In the genomic region with DNA sequence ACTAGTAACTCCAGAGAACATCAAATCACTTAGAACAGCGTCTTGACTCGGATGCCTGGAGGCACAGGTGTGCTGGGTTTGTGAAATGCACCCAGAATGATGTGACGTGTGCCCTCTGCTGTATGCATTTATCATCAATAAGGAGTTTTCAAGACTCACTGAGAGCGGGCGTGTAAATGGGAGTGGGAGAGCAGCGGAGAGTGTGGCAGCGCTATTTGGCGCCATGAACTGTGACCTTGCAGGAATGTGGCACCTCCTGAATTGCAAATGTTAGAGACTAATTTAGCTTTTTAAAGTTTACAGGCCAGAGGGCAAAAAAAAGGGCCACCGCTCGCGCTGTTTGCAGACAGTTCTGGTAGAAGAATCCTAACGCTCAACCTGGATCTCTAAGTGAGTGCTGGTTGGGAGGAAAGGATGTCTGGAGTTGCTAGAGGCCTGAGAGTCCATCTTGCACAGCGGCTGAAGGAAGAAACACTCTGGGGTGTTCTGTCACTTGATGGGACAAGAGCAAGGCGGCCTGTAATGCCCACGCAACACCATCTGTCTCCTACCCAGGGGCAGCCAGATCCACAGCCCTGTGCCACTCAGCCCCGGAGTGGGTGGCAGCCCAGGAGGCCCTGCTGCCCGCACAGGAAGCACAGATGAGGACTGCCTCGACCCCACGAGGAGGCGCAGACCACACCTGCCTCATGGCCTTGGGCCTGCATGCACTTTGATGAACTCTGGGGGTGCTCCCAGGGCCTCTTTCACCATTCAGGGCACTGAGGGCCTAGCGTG, we compare ENCODE assay signal across 14 cellular contexts. TPM values are rescaled to one million over a fixed set of nuclear protein-coding genes. Genes with fewer than 3 reads are reported as not detected.
DNase-seq lines count a peak whose midpoint lies in the region; ATAC-seq and TF ChIP-seq lines count a peak whose summit lies in the region.
"Had no signal": no experiment of that assay in that cellular context is flagged by ENCODE, and none has a peak within 500 bp of the region (broad histone marks: within the 10 kb centered on the region; RNA-seq: fewer than 3 reads in every experiment).

No MANE protein-coding gene starts in this region.

- H4K20me1 ChIP-seq in OCI-LY1 (ENCODE audit: insufficient read depth, low read length), result no peaks in the 10 kb centered on the region

- H3K4me1 ChIP-seq in left ventricle myocardium inferior (peaks cover 100% of the 10 kb centered on the region), OCI-LY1 (ENCODE audit: insufficient read depth, low read length, severe bottlenecking) (peaks cover 73% of the 10 kb centered on the region)

- H3K36me3 ChIP-seq in left ventricle myocardium inferior, result no peaks in the 10 kb centered on the region
- peaks cover 4% of the 10 kb centered on the region; the same call in 1 of the 2 replicates for H3K36me3 ChIP-seq in OCI-LY1 (ENCODE audit: insufficient read depth, low read length)

- intact Hi-C loops in left ventricle myocardium inferior (cut with micrococcal nuclease) (no loop called here), cardiac septum (cut with DNase I) (loop anchor here (5.0 kb wide), 1 partner anchor 131 kb away; no protein-coding TSS in a partner anchor)

- H3K27me3 ChIP-seq in left ventricle myocardium inferior (ENCODE audit: low read depth) (no peaks in the 10 kb centered on the region), OCI-LY1 (ENCODE audit: insufficient read depth, low read length) (no peaks in the 10 kb centered on the region)

- H2AFZ ChIP-seq in OCI-LY1 (ENCODE audit: low read length), result no peak overlapping the region

- H3K9me2 ChIP-seq in OCI-LY1 (ENCODE audit: low read depth, low read length), result no peaks in the 10 kb centered on the region

- H3K27ac Mint-ChIP-seq in endothelial cell (ENCODE audit: unreplicated experiment), result peak overlapping the region; percentile 40
- peak overlapping the region; percentile 20 to 95 for H3K27ac Mint-ChIP-seq in stimulated activated naive CD8-positive, alpha-beta T cell treated with anti-CD3 and anti-CD28 coated beads, Interleukin-15, amount 100 ng/mL, for 72 hours

- TF ChIP-seq CTCF in left ventricle myocardium inferior (IDR thresholded peaks at IDR 0.05; ENCODE audit: borderline replicate concordance) (no peak), OCI-LY1 (IDR thresholded peaks at IDR 0.05; ENCODE audit: low read length) (no peak), endothelial cell (IDR thresholded peaks at IDR 0.05; ENCODE audit: unreplicated experiment) (no peak)

- H3K36me3 Mint-ChIP-seq in endothelial cell (ENCODE audit: low read depth, unreplicated experiment), result peaks cover 9% of the 10 kb centered on the region

- DNase-seq in left ventricle myocardium inferior, result no peak
- DNase-seq in cardiac septum (ENCODE audit: low spot score), result no peak
- no peak for DNase-seq in endothelial cell (ENCODE audit: low spot score)
- DNase-seq in stimulated activated naive CD8-positive, alpha-beta T cell treated with anti-CD3 and anti-CD28 coated beads, Interleukin-15, amount 100 ng/mL, for 72 hours, result no peak
- DNase-seq in retina, result no peak
- DNase-seq: activated CD4-positive, CD25-positive, alpha-beta regulatory T cell treated with anti-CD3 and anti-CD28 coated beads, Interleukin-2, amount 50 U/mL, for 72 hours; activated gamma-delta T cell treated with Interleukin-2 at 50 U/mL for 16 hours; NCI-H1694; NK-92 treated with Interleukin-12 subunit alpha and Interleukin-12 subunit beta, amount 100 ng/mL, for 24 hours had no signal

- H3K9me3 ChIP-seq in left ventricle myocardium inferior (replicated peaks) (no peaks in the 10 kb centered on the region), OCI-LY1 (ENCODE audit: low read length) (no peaks in the 10 kb centered on the region)

- peaks cover 74% of the 10 kb centered on the region for H3K79me2 ChIP-seq in OCI-LY1 (ENCODE audit: insufficient read depth, low read length)

- no peak overlapping the region for H3K9ac ChIP-seq in OCI-LY1 (ENCODE audit: low read length)

- H3F3A ChIP-seq in OCI-LY1 (ENCODE audit: insufficient read depth, low read length), result no peaks in the 10 kb centered on the region

- H3K4me3 Mint-ChIP-seq in endothelial cell (ENCODE audit: unreplicated experiment), result no peak overlapping the region
- H3K4me3 Mint-ChIP-seq in stimulated activated naive CD8-positive, alpha-beta T cell treated with anti-CD3 and anti-CD28 coated beads, Interleukin-15, amount 100 ng/mL, for 72 hours, result no peak overlapping the region

- H3K4me1 Mint-ChIP-seq in endothelial cell (ENCODE audit: unreplicated experiment), result peaks cover 46% of the 10 kb centered on the region
- H3K4me1 Mint-ChIP-seq in stimulated activated naive CD8-positive, alpha-beta T cell treated with anti-CD3 and anti-CD28 coated beads, Interleukin-15, amount 100 ng/mL, for 72 hours, result peaks cover 100% of the 10 kb centered on the region

- H3K4me3 ChIP-seq in left ventricle myocardium inferior, result no peak overlapping the region
- H3K4me3 ChIP-seq in OCI-LY1 (ENCODE audit: low read depth, low read length, poor library complexity, severe bottlenecking), result no peak overlapping the region
- H3K4me3 ChIP-seq: SK-N-MC had no signal

- H3K27ac ChIP-seq in left ventricle myocardium inferior (replicated peaks), result peak overlapping the region; percentile 84
- H3K27ac ChIP-seq in OCI-LY1 (ENCODE audit: low read depth, low read length, poor library complexity, severe bottlenecking), result peak overlapping the region; percentile 30
- H3K27ac ChIP-seq: C4-2B, SK-N-MC had no signal

- H3K9me3 Mint-ChIP-seq in endothelial cell (ENCODE audit: unreplicated experiment), result no peaks in the 10 kb centered on the region
- H3K9me3 Mint-ChIP-seq in stimulated activated naive CD8-positive, alpha-beta T cell treated with anti-CD3 and anti-CD28 coated beads, Interleukin-15, amount 100 ng/mL, for 72 hours, result no peaks in the 10 kb centered on the region

- no peak for ATAC-seq in stimulated activated naive CD8-positive, alpha-beta T cell treated with anti-CD3 and anti-CD28 coated beads, Interleukin-15, amount 100 ng/mL, for 72 hours
- ATAC-seq in GM19467 (IDR thresholded peaks at IDR 0.05; ENCODE audit: unreplicated experiment), result no peak
- no peak for ATAC-seq in GM21737 (IDR thresholded peaks at IDR 0.05; ENCODE audit: unreplicated experiment)

- H3K4me2 ChIP-seq in OCI-LY1 (ENCODE audit: low read length), result no peak overlapping the region

- H3K27me3 Mint-ChIP-seq in endothelial cell (ENCODE audit: unreplicated experiment), result peaks cover 8% of the 10 kb centered on the region
- H3K27me3 Mint-ChIP-seq in stimulated activated naive CD8-positive, alpha-beta T cell treated with anti-CD3 and anti-CD28 coated beads, Interleukin-15, amount 100 ng/mL, for 72 hours, result no peaks in the 10 kb centered on the region

RNA-seq across cellular contexts. Expression of a gene that starts 19.7 kb away (rescaled TPM):
- total RNA-seq in left ventricle myocardium inferior (54.8 TPM), cardiac septum (49.0 TPM), endothelial cell (ENCODE audit: unreplicated experiment) (69.5 TPM)

RNA-seq across cellular contexts. Expression of a gene that starts 44.2 kb away (rescaled TPM):
- total RNA-seq in left ventricle myocardium inferior, result 6.1 TPM
- total RNA-seq in cardiac septum, result 2.7 TPM
- 9.3 TPM for total RNA-seq in endothelial cell (ENCODE audit: unreplicated experiment)

RNA-seq across cellular contexts. Expression of a gene that starts 53.6 kb away (rescaled TPM):
- 2.5 TPM for total RNA-seq in left ventricle myocardium inferior
- 2.4 TPM for total RNA-seq in cardiac septum
- total RNA-seq in endothelial cell (ENCODE audit: unreplicated experiment), result 8.9 TPM

RNA-seq across cellular contexts. Expression of a gene that starts 54.7 kb away (rescaled TPM):
- total RNA-seq in left ventricle myocardium inferior (590 TPM), cardiac septum (414 TPM), endothelial cell (ENCODE audit: unreplicated experiment) (211 TPM)
